ENCODE assay signal across 6 cellular contexts in the genomic region with DNA sequence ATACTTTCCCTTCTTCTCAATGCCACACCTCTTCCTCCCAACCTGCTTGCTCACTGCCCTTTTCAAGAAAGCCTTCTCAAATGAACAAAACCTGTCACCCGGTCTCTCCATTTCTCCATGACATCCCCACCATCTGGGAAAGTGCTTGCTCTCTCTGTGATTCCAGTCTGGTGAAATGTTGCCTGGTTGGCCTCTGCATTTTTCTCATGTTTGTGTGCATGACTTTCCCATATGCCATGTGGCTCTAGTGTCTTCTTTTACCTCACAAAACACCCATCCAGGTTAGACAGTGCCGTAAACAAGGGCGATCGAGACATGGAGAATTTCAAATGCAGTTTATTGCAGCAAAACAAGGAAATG. TPM values are rescaled to one million over a fixed set of nuclear protein-coding genes. Genes with fewer than 3 reads are reported as not detected.
"Had no signal": no experiment of that assay in that cellular context is flagged by ENCODE, and none has a peak within 500 bp of the region (broad histone marks: within the 10 kb centered on the region; RNA-seq: fewer than 3 reads in every experiment).

No MANE protein-coding gene starts in this region.

- H2AFZ ChIP-seq: GM23338 had no signal

- DNase-seq: H9, HCEC 1CT, IMR-90, KBM-7 had no signal

- H3K4me2 ChIP-seq: GM23338 had no signal

- H3K4me3 ChIP-seq: GM23338 had no signal

RNA-seq across cellular contexts. Expression of a gene that starts 5.8 kb away (rescaled TPM):
- polyA plus RNA-seq: GM23338, H1, IMR-90 had no signal

RNA-seq across cellular contexts. Expression of a gene that starts 22.4 kb away (rescaled TPM):
- polyA plus RNA-seq: GM23338, H1, IMR-90 had no signal

RNA-seq across cellular contexts. Expression of a gene that starts 28.9 kb away (rescaled TPM):
- polyA plus RNA-seq: GM23338, IMR-90 had no signal

RNA-seq across cellular contexts. Expression of a gene that starts 56.0 kb away (rescaled TPM):
- polyA plus RNA-seq: GM23338, H1, IMR-90 had no signal
